11 cellular contexts compared by ENCODE assay signal in genomic region chr17:50508573-50509460, GRCh38. TPM values are rescaled to one million over a fixed set of nuclear protein-coding genes. Genes with fewer than 3 reads are reported as not detected.
DNase-seq lines count a peak whose midpoint lies in the region; ATAC-seq and TF ChIP-seq lines count a peak whose summit lies in the region.
"Had no signal": no experiment of that assay in that cellular context is flagged by ENCODE, and none has a peak within 500 bp of the region (broad histone marks: within the 10 kb centered on the region; RNA-seq: fewer than 3 reads in every experiment).

No MANE protein-coding gene starts in this region.

- TF ChIP-seq POLR2A in thyroid gland (IDR thresholded peaks at IDR 0.05) = no peak

- intact Hi-C loops in lower lobe of right lung (cut with DNase I) (no loop called here), thyroid gland (cut with DNase I) (no loop called here)

- peaks cover 54% of the 10 kb centered on the region for H3K4me1 Mint-ChIP-seq in activated CD4-positive, alpha-beta T cell treated with anti-CD3 and anti-CD28 coated beads, Interleukin-2, amount 10 ng/mL, durations not matched to agents 7 days and 5 days
- peaks cover 30% of the 10 kb centered on the region for H3K4me1 Mint-ChIP-seq in brain

- H3K36me3 ChIP-seq in lower lobe of right lung (no peaks in the 10 kb centered on the region), thyroid gland (no peaks in the 10 kb centered on the region)

- peak overlapping the region; percentile 68 for H3K4me3 ChIP-seq in lower lobe of right lung
- H3K4me3 ChIP-seq in thyroid gland (replicated peaks in 1 of 3) = peak overlapping the region in 2 of 3 donors; percentile 49 to 60

- H3K27ac ChIP-seq in lower lobe of right lung = peak overlapping the region; percentile 75
- H3K27ac ChIP-seq in thyroid gland = peak overlapping the region; percentile 70 to 92 (median 86)

- TF ChIP-seq CTCF in brain (conservative IDR thresholded peaks at IDR 0.05) (no peak), lower lobe of right lung (IDR thresholded peaks at IDR 0.05) (no peak), thyroid gland (IDR thresholded peaks at IDR 0.05) (no peak), GM20000 (IDR thresholded peaks at IDR 0.05; ENCODE audit: extremely low read depth, missing control alignments) (no peak)

- 40 to 49% methylated on average over 18 to 23 of the region's 32 CpGs for WGBS in thyroid gland, 2 donors

- no peak for DNase-seq in activated CD4-positive, alpha-beta T cell treated with anti-CD3 and anti-CD28 coated beads, Interleukin-2, amount 10 ng/mL, durations not matched to agents 7 days and 5 days
- no peak for DNase-seq in activated CD4-positive, alpha-beta T cell treated with anti-CD3 and anti-CD28 coated beads, Interleukin-2, amount 50 U/mL, for 1 hour
- DNase-seq in lower lobe of right lung (no peak), thyroid gland (peak; percentile 55 to 58), GM20000 (ENCODE audit: low spot score) (no peak)
- DNase-seq in activated effector memory CD4-positive, alpha-beta T cell treated with Interleukin-2 at 50 U/mL for 16 hours = no peak
- no peak for DNase-seq in central memory CD4-positive, alpha-beta T cell
- DNase-seq: NCI-H446 treated with DMSO at 0.1 percent for 48 hours had no signal

- H3K27ac Mint-ChIP-seq in activated CD4-positive, alpha-beta T cell treated with anti-CD3 and anti-CD28 coated beads, Interleukin-2, amount 10 ng/mL, durations not matched to agents 7 days and 5 days = peak overlapping the region; percentile 87
- H3K27ac Mint-ChIP-seq in brain = peak overlapping the region in 4 of 5 experiments; percentile 18 to 85 (median 48)

- no peaks in the 10 kb centered on the region for H3K9me3 ChIP-seq in lower lobe of right lung
- H3K9me3 ChIP-seq in thyroid gland = no peaks in the 10 kb centered on the region

- POLR2A ChIA-PET in activated CD4-positive, alpha-beta T cell treated with anti-CD3 and anti-CD28 coated beads, Interleukin-2, amount 10 ng/mL, durations not matched to agents 7 days and 5 days (lab: Charles Lee) = no interaction called here

- H3K9me3 Mint-ChIP-seq in activated CD4-positive, alpha-beta T cell treated with anti-CD3 and anti-CD28 coated beads, Interleukin-2, amount 10 ng/mL, durations not matched to agents 7 days and 5 days = no peaks in the 10 kb centered on the region
- peaks cover 0 to 3% (median 0%) of the 10 kb centered on the region in 5 experiments for H3K9me3 Mint-ChIP-seq in brain

- H3K4me1 ChIP-seq in lower lobe of right lung (peaks cover 8% of the 10 kb centered on the region), thyroid gland (peaks cover 18 to 30% of the 10 kb centered on the region in 2 donors)

- ATAC-seq in lower lobe of right lung = peak in 1 of 2 donors; percentile 4

- no peaks in the 10 kb centered on the region for H3K36me3 Mint-ChIP-seq in activated CD4-positive, alpha-beta T cell treated with anti-CD3 and anti-CD28 coated beads, Interleukin-2, amount 10 ng/mL, durations not matched to agents 7 days and 5 days (ENCODE audit: low read depth)
- H3K36me3 Mint-ChIP-seq in brain = no peaks in the 10 kb centered on the region

- CTCF ChIA-PET in activated CD4-positive, alpha-beta T cell treated with anti-CD3 and anti-CD28 coated beads, Interleukin-2, amount 10 ng/mL, durations not matched to agents 7 days and 5 days (lab: Charles Lee) = interaction anchor here (0.6 to 1.3 kb wide), 6 partner anchors 11 to 300 kb away, joined by 3 to 4 read pairs (median 3); no protein-coding TSS in a partner anchor

- no peaks in the 10 kb centered on the region for H3K27me3 ChIP-seq in lower lobe of right lung (ENCODE audit: low read depth)
- no peaks in the 10 kb centered on the region for H3K27me3 ChIP-seq in thyroid gland

- peaks cover 7% of the 10 kb centered on the region for H3K27me3 Mint-ChIP-seq in activated CD4-positive, alpha-beta T cell treated with anti-CD3 and anti-CD28 coated beads, Interleukin-2, amount 10 ng/mL, durations not matched to agents 7 days and 5 days
- peaks cover 11% of the 10 kb centered on the region for H3K27me3 Mint-ChIP-seq in brain

- H3K4me3 Mint-ChIP-seq in activated CD4-positive, alpha-beta T cell treated with anti-CD3 and anti-CD28 coated beads, Interleukin-2, amount 10 ng/mL, durations not matched to agents 7 days and 5 days = peak overlapping the region; percentile 79
- peak overlapping the region; percentile 10 to 83 (median 81) for H3K4me3 Mint-ChIP-seq in brain

RNA-seq across cellular contexts. Expression of gene MYCBPAP, which starts 0.6 kb away (rescaled TPM):
- total RNA-seq in activated CD4-positive, alpha-beta T cell treated with anti-CD3 and anti-CD28 coated beads, Interleukin-2, amount 10 ng/mL, durations not matched to agents 7 days and 5 days = 1 to 10 TPM; 3.0 to 4.8 TPM
- polyA plus RNA-seq in brain (ENCODE audit: insufficient read depth, low read depth, low replicate concordance) = 0.61 TPM
- 3.8 TPM for total RNA-seq in lower lobe of right lung
- total RNA-seq in thyroid gland = 1 to 10 TPM in 3 of 4 donors, under 1 TPM in 1; 0.78 to 3.2 (median 1.6) TPM

RNA-seq across cellular contexts. Expression of gene EPN3, which starts 23.7 kb away (rescaled TPM):
- total RNA-seq in activated CD4-positive, alpha-beta T cell treated with anti-CD3 and anti-CD28 coated beads, Interleukin-2, amount 10 ng/mL, durations not matched to agents 7 days and 5 days = not detected
- polyA plus RNA-seq in brain (ENCODE audit: insufficient read depth, low read depth, low replicate concordance) = 2.1 TPM
- total RNA-seq in lower lobe of right lung = 1.5 TPM
- total RNA-seq in thyroid gland = 10 to 100 TPM in 1 of 4 donors, 1 to 10 TPM in 1, under 1 TPM in 1, not detected in 1; 0.63 to 31.6 (median 3.5) TPM
- total RNA-seq: Daoy, lung microvascular endothelial cell had no signal

RNA-seq across cellular contexts. Expression of gene RSAD1, which starts 30.2 kb away (rescaled TPM):
- 10 to 100 TPM; 22.5 to 25.1 TPM for total RNA-seq in activated CD4-positive, alpha-beta T cell treated with anti-CD3 and anti-CD28 coated beads, Interleukin-2, amount 10 ng/mL, durations not matched to agents 7 days and 5 days
- polyA plus RNA-seq in brain (ENCODE audit: insufficient read depth, low read depth, low replicate concordance) = 17.8 TPM
- total RNA-seq in lower lobe of right lung (29.2 TPM), thyroid gland (10 to 100 TPM; 30.2 to 50.1 (median 34.7) TPM)

RNA-seq across cellular contexts. Expression of gene SPATA20, which starts 38.2 kb away (rescaled TPM):
- 1 to 10 TPM; 3.9 to 6.2 TPM for total RNA-seq in activated CD4-positive, alpha-beta T cell treated with anti-CD3 and anti-CD28 coated beads, Interleukin-2, amount 10 ng/mL, durations not matched to agents 7 days and 5 days
- 22.1 TPM for polyA plus RNA-seq in brain (ENCODE audit: insufficient read depth, low read depth, low replicate concordance)
- total RNA-seq in lower lobe of right lung = 29.7 TPM
- 100 to 1,000 TPM in 3 of 4 donors, 10 to 100 TPM in 1; 94.9 to 177 (median 125) TPM for total RNA-seq in thyroid gland

RNA-seq across cellular contexts. Expression of gene CHAD, which starts 40.1 kb away (rescaled TPM):
- total RNA-seq in activated CD4-positive, alpha-beta T cell treated with anti-CD3 and anti-CD28 coated beads, Interleukin-2, amount 10 ng/mL, durations not matched to agents 7 days and 5 days = not detected
- 2.7 TPM for polyA plus RNA-seq in brain (ENCODE audit: insufficient read depth, low read depth, low replicate concordance)
- not detected for total RNA-seq in lower lobe of right lung
- total RNA-seq in thyroid gland = under 1 TPM in 1 of 4 donors, not detected in 3; 0.67 TPM
- total RNA-seq: Daoy had no signal

Comparison
In these comparisons a context has a peak if more than half of its experiments do, and no peak if none do; other contexts are left out.
1. DNase-seq: peak in thyroid gland (2 of 2); none in activated CD4-positive, alpha-beta T cell treated with anti-CD3 and anti-CD28 coated beads, Interleukin-2, amount 10 ng/mL, durations not matched to agents 7 days and 5 days (single experiment), activated CD4-positive, alpha-beta T cell treated with anti-CD3 and anti-CD28 coated beads, Interleukin-2, amount 50 U/mL, for 1 hour (single experiment), lower lobe of right lung (single experiment), GM20000 (single experiment), activated effector memory CD4-positive, alpha-beta T cell treated with Interleukin-2 at 50 U/mL for 16 hours (single experiment) and central memory CD4-positive, alpha-beta T cell (single experiment).